ENCODE assay signal across 11 cellular contexts in genomic region chr16:71460246-71460645, GRCh38. TPM values are rescaled to one million over a fixed set of nuclear protein-coding genes. Genes with fewer than 3 reads are reported as not detected.
DNase-seq lines count a peak whose midpoint lies in the region; ATAC-seq, FAIRE-seq and TF ChIP-seq lines count a peak whose summit lies in the region.
"Had no signal": no experiment of that assay in that cellular context is flagged by ENCODE, and none has a peak within 500 bp of the region (broad histone marks: within the 10 kb centered on the region; RNA-seq: fewer than 3 reads in every experiment).

No MANE protein-coding gene starts in this region.

- H3K4me2 ChIP-seq in BLaER1 = peak overlapping the region; percentile 94; the same call in 1 of the 2 replicates

- H3K27ac Mint-ChIP-seq in naive B cell = peak overlapping the region in 3 of 6 donors; percentile 2 to 47 (median 36)
- H3K27ac Mint-ChIP-seq: activated CD4-positive, alpha-beta T cell treated with anti-CD3 and anti-CD28 coated beads, Interleukin-2, amount 10 ng/mL, durations not matched to agents 24 days and 14 days had no signal

- no peak overlapping the region for H3K9ac ChIP-seq in BLaER1

- no peak overlapping the region for H3K27ac ChIP-seq in BLaER1
- peak overlapping the region; percentile 88 for H3K27ac ChIP-seq in brain microvascular endothelial cell
- no peak overlapping the region for H3K27ac ChIP-seq in pancreas
- H3K27ac ChIP-seq in left lung = no peak overlapping the region

- H3K4me3 ChIP-seq in BLaER1 = no peak overlapping the region
- no peak overlapping the region for H3K4me3 ChIP-seq in brain microvascular endothelial cell (ENCODE audit: low read depth, low read length)
- no peak overlapping the region for H3K4me3 ChIP-seq in pancreas
- no peak overlapping the region for H3K4me3 ChIP-seq in left lung

- H3K4me1 ChIP-seq in BLaER1 (peaks cover 22% of the 10 kb centered on the region), pancreas (peaks cover 0 to 11% (median 8%) of the 10 kb centered on the region in 3 donors), left lung (peaks cover 5 to 21% of the 10 kb centered on the region in 2 donors)

- H3K4me3 Mint-ChIP-seq in naive B cell = peak overlapping the region in 5 of 8 donors; percentile 2 to 93 (median 62)

- no peaks in the 10 kb centered on the region for H3K9me3 ChIP-seq in BLaER1
- H3K9me3 ChIP-seq in pancreas = no peaks in the 10 kb centered on the region
- no peaks in the 10 kb centered on the region for H3K9me3 ChIP-seq in left lung

- H3K27me3 ChIP-seq in BLaER1 (no peaks in the 10 kb centered on the region), brain microvascular endothelial cell (replicated peaks) (no peaks in the 10 kb centered on the region), pancreas (no peaks in the 10 kb centered on the region), left lung (no peaks in the 10 kb centered on the region)

- H3K36me3 Mint-ChIP-seq in naive B cell = peaks cover 0 to 16% of the 10 kb centered on the region in 2 donors

- H3K4me1 Mint-ChIP-seq in naive B cell = peaks cover 22 to 25% (median 24%) of the 10 kb centered on the region in 3 donors

- H3K9me3 Mint-ChIP-seq in naive B cell = no peaks in the 10 kb centered on the region

- H3K27me3 Mint-ChIP-seq in naive B cell = no peaks in the 10 kb centered on the region
- H3K27me3 Mint-ChIP-seq: activated CD4-positive, alpha-beta T cell treated with anti-CD3 and anti-CD28 coated beads, Interleukin-2, amount 10 ng/mL, durations not matched to agents 24 days and 14 days had no signal

- WGBS in pancreas, 2 donors = 80 to 81% methylated on average over 4 of the region's 4 CpGs

- in situ Hi-C loops in brain microvascular endothelial cell (cut with HindIII; ENCODE audit: low pct_ligation_motif_present, low sequenced_read_pairs) = no loop called here

- intact Hi-C loops in pancreas (cut with DNase I) = no loop called here
- intact Hi-C loops in left lung (cut with DNase I) = no loop called here

- FAIRE-seq in HTR-8/SVneo (lab: Jason Lieb, UNC) = peak; percentile 31
- FAIRE-seq in pancreas (lab: Jason Lieb, UNC) = no peak
- FAIRE-seq: G401.6 had no signal

- peak; percentile 61 for DNase-seq in HTR-8/SVneo (ENCODE audit: insufficient read length, low spot score)
- no peak for DNase-seq in brain microvascular endothelial cell
- DNase-seq in naive B cell = no peak
- no peak for DNase-seq in activated CD8-positive, alpha-beta memory T cell treated with anti-CD3 and anti-CD28 coated beads, Interleukin-2, amount 50 U/mL, for 4 hours
- no peak for DNase-seq in pancreas
- DNase-seq in middle frontal gyrus (ENCODE audit: extremely low spot score, low spot score) = no peak
- DNase-seq in left lung = no peak
- DNase-seq: activated CD4-positive, alpha-beta T cell treated with anti-CD3 and anti-CD28 coated beads, Interleukin-2, amount 10 ng/mL, durations not matched to agents 24 days and 14 days; cerebellar nuclear complex had no signal

- no peak for ATAC-seq in naive B cell (ENCODE audit: low read depth in 2 of 2)
- no peak for ATAC-seq in pancreas
- no peak for ATAC-seq in left lung

- TF ChIP-seq CTCF in brain microvascular endothelial cell (IDR thresholded peaks at IDR 0.05; ENCODE audit: low read depth, low read length, missing control alignments) (no peak), pancreas (IDR thresholded peaks at IDR 0.05) (no peak), left lung (IDR thresholded peaks at IDR 0.05) (no peak)

- H4K20me1 ChIP-seq in BLaER1 = peaks cover 23% of the 10 kb centered on the region

- peaks cover 19% of the 10 kb centered on the region for H3K36me3 ChIP-seq in BLaER1
- H3K36me3 ChIP-seq in brain microvascular endothelial cell (replicated peaks) = peaks cover 11% of the 10 kb centered on the region
- no peaks in the 10 kb centered on the region for H3K36me3 ChIP-seq in pancreas
- H3K36me3 ChIP-seq in left lung = peaks cover 0 to 17% of the 10 kb centered on the region in 2 donors

RNA-seq across cellular contexts. Expression of gene ZNF23, which starts 1.8 kb away (rescaled TPM):
- 10 to 100 TPM in 2 of 6 donors, 1 to 10 TPM in 4; 4.3 to 12.1 (median 7.3) TPM for polyA plus RNA-seq in naive B cell (ENCODE audit: low read depth in 6 of 6)
- total RNA-seq in pancreas = 1 to 10 TPM; 2.6 to 6.1 (median 4.0) TPM
- polyA plus RNA-seq in pancreas = 10 to 100 TPM in 1 of 2 donors, 1 to 10 TPM in 1; 8.2 to 14.5 TPM
- total RNA-seq in left lung = 1 to 10 TPM; 6.8 to 7.8 TPM

RNA-seq across cellular contexts. Expression of gene TLE7, which starts 18.4 kb away (rescaled TPM):
- polyA plus RNA-seq in naive B cell (ENCODE audit: low read depth in 6 of 6) = not detected
- not detected for total RNA-seq in pancreas
- not detected for polyA plus RNA-seq in pancreas
- not detected for total RNA-seq in left lung
- total RNA-seq: activated CD4-positive, alpha-beta T cell treated with anti-CD3 and anti-CD28 coated beads, Interleukin-2, amount 10 ng/mL, durations not matched to agents 24 days and 14 days had no signal

RNA-seq across cellular contexts. Expression of gene ZNF19, which starts 28.9 kb away (rescaled TPM):
- polyA plus RNA-seq in naive B cell (ENCODE audit: low read depth in 6 of 6) (1 to 10 TPM in 5 of 6 donors, not detected in 1; 1.6 to 3.5 (median 2.9) TPM), pancreas (1 to 10 TPM; 2.9 to 6.1 TPM)
- total RNA-seq in pancreas (1 to 10 TPM; 3.6 to 7.3 (median 4.9) TPM), left lung (1 to 10 TPM; 6.9 to 7.6 TPM)
